Comparison of ENCODE assay signal across 8 cellular contexts in the genomic region with DNA sequence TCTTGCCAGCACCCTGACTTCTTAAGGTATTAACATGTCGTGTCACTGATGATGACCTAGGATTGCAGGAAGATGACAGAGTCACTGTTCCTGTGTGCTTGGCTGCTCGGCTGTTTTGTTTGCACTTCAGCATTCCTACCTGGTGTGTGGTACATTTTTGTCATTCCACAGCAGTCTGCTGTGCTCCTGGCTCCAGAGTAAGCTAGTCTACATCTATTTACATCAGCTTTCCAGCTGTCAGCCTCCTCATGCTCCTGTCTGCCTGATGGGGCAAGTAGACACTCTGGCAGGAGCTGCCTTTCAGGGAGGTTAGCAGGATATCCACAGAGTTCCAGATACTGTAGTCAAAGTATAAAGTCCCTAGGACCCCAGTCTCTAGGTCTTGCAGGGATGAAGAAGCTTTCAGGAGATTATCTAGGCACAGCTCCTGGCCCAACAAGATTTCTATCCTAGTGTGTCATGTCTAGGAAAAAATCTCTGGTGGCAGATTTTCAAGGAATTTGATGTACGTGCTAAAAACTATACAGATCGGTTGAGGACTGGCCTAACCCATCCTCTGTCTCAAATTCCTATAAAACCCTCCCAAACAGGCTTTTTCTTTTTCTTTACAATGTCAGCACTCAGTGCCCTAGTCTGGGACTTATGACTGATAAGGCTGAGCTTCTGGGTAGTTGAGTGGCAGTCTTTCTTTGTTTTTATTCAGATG. TPM values are rescaled to one million over a fixed set of nuclear protein-coding genes. Genes with fewer than 3 reads are reported as not detected.
DNase-seq lines count a peak whose midpoint lies in the region; ATAC-seq, FAIRE-seq and TF ChIP-seq lines count a peak whose summit lies in the region.

No MANE protein-coding gene starts in this region.

- DNase-seq in A549 (ENCODE audit: low read depth in 1 of 2, low spot score in 1 of 2) (peak; percentile 95 to 98), NCI-H2196 treated with DMSO at 0.1 percent for 48 hours (lab: John Stamatoyannopoulos, UW; ENCODE audit: unreplicated experiment) (peak; percentile 9), epidermal melanocyte (ENCODE audit: insufficient read length, low spot score) (peak; percentile 37), mucosa of gallbladder (ENCODE audit: low spot score) (peak; percentile 79), HUDEP-2 (lab: John Stamatoyannopoulos, UW; ENCODE audit: unreplicated experiment in 76 of 76) (no peak), cerebellum (ENCODE audit: low spot score) (no peak)
- DNase-seq in activated T-helper 1 cell treated with anti-CD3 and anti-CD28 coated beads, Interleukin-12 subunit alpha, Interleukin-12 subunit beta, Interleukin-2, Interleukin-4 antibody, amounts not matched to agents 30 ng/mL and 10 ng/mL and 1 ng/mL, durations not matched to agents 14 hours and 24 hours and 36 hours (ENCODE audit: low spot score), result no peak

- H3K27me3 Mint-ChIP-seq in activated T-helper 1 cell treated with anti-CD3 and anti-CD28 coated beads, Interleukin-12 subunit alpha, Interleukin-12 subunit beta, Interleukin-2, Interleukin-4 antibody, amounts not matched to agents 30 ng/mL and 10 ng/mL and 1 ng/mL, durations not matched to agents 14 hours and 24 hours and 36 hours (ENCODE audit: insufficient read depth), result no peaks in the 10 kb centered on the region

- no peak overlapping the region for H3K4me3 Mint-ChIP-seq in activated T-helper 1 cell treated with anti-CD3 and anti-CD28 coated beads, Interleukin-12 subunit alpha, Interleukin-12 subunit beta, Interleukin-2, Interleukin-4 antibody, amounts not matched to agents 30 ng/mL and 10 ng/mL and 1 ng/mL, durations not matched to agents 14 hours and 24 hours and 36 hours

- CTCF ChIA-PET in A549 (lab: Yijun Ruan, JAX), result interaction anchor here (0.8 to 10.0 kb wide), 21 partner anchors 8 to 415 kb away, joined by 3 to 146 read pairs (median 5); a partner anchor contains a TSS

- ATAC-seq in A549 (peak; percentile 91), HG02759 (IDR thresholded peaks at IDR 0.05; ENCODE audit: unreplicated experiment) (no peak)

- peak; percentile 35 to 69 for TF ChIP-seq RAD21 in A549 (conservative IDR thresholded peaks at IDR 0.05 in 1 of 2, IDR thresholded peaks at IDR 0.05 in 1 of 2)

- H3K4me3 ChIP-seq in A549, result no peak overlapping the region

- peak overlapping the region; percentile 70 for H3K4me2 ChIP-seq in A549

- POLR2A ChIA-PET in A549 (lab: Yijun Ruan, JAX), result interaction anchor here (0.7 to 3.2 kb wide), 9 partner anchors 10 to 407 kb away, joined by 3 to 18 read pairs (median 4); a partner anchor contains a TSS

- peaks cover 96% of the 10 kb centered on the region for H3K4me1 ChIP-seq in A549

- no peaks in the 10 kb centered on the region for H3K4me1 Mint-ChIP-seq in activated T-helper 1 cell treated with anti-CD3 and anti-CD28 coated beads, Interleukin-12 subunit alpha, Interleukin-12 subunit beta, Interleukin-2, Interleukin-4 antibody, amounts not matched to agents 30 ng/mL and 10 ng/mL and 1 ng/mL, durations not matched to agents 14 hours and 24 hours and 36 hours (ENCODE audit: low read depth)

- peak overlapping the region; percentile 95 to 96 for H3K27ac ChIP-seq in A549

- no peaks in the 10 kb centered on the region for H3K9me3 ChIP-seq in A549

- 2% methylated on average over 4 of the region's 4 CpGs for WGBS in A549 (ENCODE audit: missing lambda C conversion rate)

- TF ChIP-seq CTCF in A549 (IDR thresholded peaks at IDR 0.05), result no peak

- TF ChIP-seq POLR2A in A549 (IDR thresholded peaks at IDR 0.05; ENCODE audit: low read length), result no peak

- TF ChIP-seq EP300 in A549 (IDR thresholded peaks at IDR 0.05), result peak; percentile 99

- H3K27ac Mint-ChIP-seq in activated T-helper 1 cell treated with anti-CD3 and anti-CD28 coated beads, Interleukin-12 subunit alpha, Interleukin-12 subunit beta, Interleukin-2, Interleukin-4 antibody, amounts not matched to agents 30 ng/mL and 10 ng/mL and 1 ng/mL, durations not matched to agents 14 hours and 24 hours and 36 hours, result no peak overlapping the region

- FAIRE-seq in A549 (lab: Jason Lieb, UNC), result peak; percentile 98

- H3K9me3 Mint-ChIP-seq in activated T-helper 1 cell treated with anti-CD3 and anti-CD28 coated beads, Interleukin-12 subunit alpha, Interleukin-12 subunit beta, Interleukin-2, Interleukin-4 antibody, amounts not matched to agents 30 ng/mL and 10 ng/mL and 1 ng/mL, durations not matched to agents 14 hours and 24 hours and 36 hours, result no peaks in the 10 kb centered on the region

- no peaks in the 10 kb centered on the region for H3K36me3 Mint-ChIP-seq in activated T-helper 1 cell treated with anti-CD3 and anti-CD28 coated beads, Interleukin-12 subunit alpha, Interleukin-12 subunit beta, Interleukin-2, Interleukin-4 antibody, amounts not matched to agents 30 ng/mL and 10 ng/mL and 1 ng/mL, durations not matched to agents 14 hours and 24 hours and 36 hours (ENCODE audit: low read depth)

- intact Hi-C loops in activated T-helper 1 cell treated with anti-CD3 and anti-CD28 coated beads, Interleukin-12 subunit alpha, Interleukin-12 subunit beta, Interleukin-2, Interleukin-4 antibody, amounts not matched to agents 30 ng/mL and 10 ng/mL and 1 ng/mL, durations not matched to agents 14 hours and 24 hours and 36 hours (cut with micrococcal nuclease), result no loop called here

TF ChIP-seq in A549, 52 proteins besides CTCF, POLR2A, EP300 and RAD21 (continues in another document):
- TF ChIP-seq NFE2L2 (conservative IDR thresholded peaks at IDR 0.05; ENCODE audit: low read length) (0 out of 2 replicates have a peak, but pooled peaks have one; percentile 42), FOSL2 (IDR thresholded peaks at IDR 0.05) (peak; percentile 91), FOSL2 (CRISPR knock-in tag; IDR thresholded peaks at IDR 0.05) (peak; percentile 91), FOSB (CRISPR knock-in tag; IDR thresholded peaks at IDR 0.05) (no peak; the same call in 1 of the 2 replicates), MAFK (IDR thresholded peaks at IDR 0.05; ENCODE audit: partially characterized antibody) (peak; percentile 74), CEBPB (IDR thresholded peaks at IDR 0.05) (peak; percentile 91 to 95), MYC (IDR thresholded peaks at IDR 0.05; ENCODE audit: borderline replicate concordance, low read length) (no peak), NPAS2 (CRISPR knock-in tag; IDR thresholded peaks at IDR 0.05; ENCODE audit: borderline replicate concordance) (no peak), GATA3 (IDR thresholded peaks at IDR 0.05; ENCODE audit: borderline replicate concordance) (peak; percentile 100), JUNB (IDR thresholded peaks at IDR 0.05) (peak; percentile 97), SMC3 (IDR thresholded peaks at IDR 0.05) (peak; percentile 66), JUN (IDR thresholded peaks at IDR 0.05) (peak; percentile 98 to 99), HDAC2 (IDR thresholded peaks at IDR 0.05) (no peak), HOXB13 (CRISPR knock-in tag; IDR thresholded peaks at IDR 0.05; ENCODE audit: low read depth) (peak; percentile 61; the same call in 1 of the 2 replicates), RARB (CRISPR knock-in tag; IDR thresholded peaks at IDR 0.05) (0 out of 2 replicates have a peak, but pooled peaks have one; percentile 29)
- TF ChIP-seq, protein P1, sequence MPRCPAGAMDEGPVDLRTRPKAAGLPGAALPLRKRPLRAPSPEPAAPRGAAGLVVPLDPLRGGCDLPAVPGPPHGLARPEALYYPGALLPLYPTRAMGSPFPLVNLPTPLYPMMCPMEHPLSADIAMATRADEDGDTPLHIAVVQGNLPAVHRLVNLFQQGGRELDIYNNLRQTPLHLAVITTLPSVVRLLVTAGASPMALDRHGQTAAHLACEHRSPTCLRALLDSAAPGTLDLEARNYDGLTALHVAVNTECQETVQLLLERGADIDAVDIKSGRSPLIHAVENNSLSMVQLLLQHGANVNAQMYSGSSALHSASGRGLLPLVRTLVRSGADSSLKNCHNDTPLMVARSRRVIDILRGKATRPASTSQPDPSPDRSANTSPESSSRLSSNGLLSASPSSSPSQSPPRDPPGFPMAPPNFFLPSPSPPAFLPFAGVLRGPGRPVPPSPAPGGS (IDR thresholded peaks at IDR 0.05), result peak; percentile 94; the same call in 2 of the 3 replicates
- TF ChIP-seq, protein P2, sequence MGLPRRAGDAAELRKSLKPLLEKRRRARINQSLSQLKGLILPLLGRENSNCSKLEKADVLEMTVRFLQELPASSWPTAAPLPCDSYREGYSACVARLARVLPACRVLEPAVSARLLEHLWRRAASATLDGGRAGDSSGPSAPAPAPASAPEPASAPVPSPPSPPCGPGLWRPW (IDR thresholded peaks at IDR 0.05), result peak; percentile 79
- TF ChIP-seq, protein P3, sequence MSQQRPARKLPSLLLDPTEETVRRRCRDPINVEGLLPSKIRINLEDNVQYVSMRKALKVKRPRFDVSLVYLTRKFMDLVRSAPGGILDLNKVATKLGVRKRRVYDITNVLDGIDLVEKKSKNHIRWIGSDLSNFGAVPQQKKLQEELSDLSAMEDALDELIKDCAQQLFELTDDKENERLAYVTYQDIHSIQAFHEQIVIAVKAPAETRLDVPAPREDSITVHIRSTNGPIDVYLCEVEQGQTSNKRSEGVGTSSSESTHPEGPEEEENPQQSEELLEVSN (IDR thresholded peaks at IDR 0.05; ENCODE audit: borderline replicate concordance, low read depth), result peak; percentile 25; the same call in 1 of the 2 replicates
- TF ChIP-seq, protein P4, sequence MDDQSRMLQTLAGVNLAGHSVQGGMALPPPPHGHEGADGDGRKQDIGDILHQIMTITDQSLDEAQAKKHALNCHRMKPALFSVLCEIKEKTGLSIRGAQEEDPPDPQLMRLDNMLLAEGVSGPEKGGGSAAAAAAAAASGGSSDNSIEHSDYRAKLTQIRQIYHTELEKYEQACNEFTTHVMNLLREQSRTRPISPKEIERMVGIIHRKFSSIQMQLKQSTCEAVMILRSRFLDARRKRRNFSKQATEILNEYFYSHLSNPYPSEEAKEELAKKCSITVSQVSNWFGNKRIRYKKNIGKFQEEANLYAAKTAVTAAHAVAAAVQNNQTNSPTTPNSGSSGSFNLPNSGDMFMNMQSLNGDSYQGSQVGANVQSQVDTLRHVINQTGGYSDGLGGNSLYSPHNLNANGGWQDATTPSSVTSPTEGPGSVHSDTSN (IDR thresholded peaks at IDR 0.05), result peak; percentile 93

RNA-seq across cellular contexts. Expression of a gene that starts 28.5 kb away (rescaled TPM):
- polyA plus RNA-seq in A549 (2011; rRNA removed) (15.9 and 16.8 TPM in 2 replicates), A549 (2017; fragmentation: RNase III; extraction: RNeasy Plus Mini Kit Qiagen cat#74134 plus additional on column Dnase treatment) (21.0 to 21.6 TPM (median 21.2 TPM) in 3 replicates)
- polyA plus RNA-seq in A549 (2012; cell fraction: cytosol; rRNA removed), result 17.6 and 25.3 TPM in 2 replicates
- polyA plus RNA-seq in A549 (2012; cell fraction: nucleus; rRNA removed), result 67.7 and 81.9 TPM in 2 replicates
- 77.7 and 84.8 TPM in 2 replicates for polyA minus RNA-seq in A549 (2011; rRNA and poly(A)+ RNA removed)
- total RNA-seq in mucosa of gallbladder (35.2 TPM), cerebellum (39.3 TPM)
- 4.4 and 5.8 TPM in 2 replicates for total RNA-seq in activated T-helper 1 cell treated with anti-CD3 and anti-CD28 coated beads, Interleukin-12 subunit alpha, Interleukin-12 subunit beta, Interleukin-2, Interleukin-4 antibody, amounts not matched to agents 30 ng/mL and 10 ng/mL and 1 ng/mL, durations not matched to agents 14 hours and 24 hours and 36 hours

Comparison
In these comparisons a context has a peak if more than half of its experiments do, and no peak if none do; other contexts are left out.
1. DNase-seq: peak in A549 (2 of 2), NCI-H2196 treated with DMSO at 0.1 percent for 48 hours (single experiment), epidermal melanocyte (single experiment) and mucosa of gallbladder (single experiment); none in HUDEP-2 (0 of 76), cerebellum (single experiment) and activated T-helper 1 cell treated with anti-CD3 and anti-CD28 coated beads, Interleukin-12 subunit alpha, Interleukin-12 subunit beta, Interleukin-2, Interleukin-4 antibody, amounts not matched to agents 30 ng/mL and 10 ng/mL and 1 ng/mL, durations not matched to agents 14 hours and 24 hours and 36 hours (single experiment).